In genomic region chr3:120730576-120731542, GRCh38 we compare ENCODE assay signal across 19 cellular contexts. TPM values are rescaled to one million over a fixed set of nuclear protein-coding genes. Genes with fewer than 3 reads are reported as not detected.
DNase-seq lines count a peak whose midpoint lies in the region; ATAC-seq and TF ChIP-seq lines count a peak whose summit lies in the region.
"Had no signal": no experiment of that assay in that cellular context is flagged by ENCODE, and none has a peak within 500 bp of the region (broad histone marks: within the 10 kb centered on the region; RNA-seq: fewer than 3 reads in every experiment).

No MANE protein-coding gene starts in this region.

- no peaks in the 10 kb centered on the region for H3K9me3 ChIP-seq in CD8-positive, alpha-beta T cell (ENCODE audit: low read length)
- no peaks in the 10 kb centered on the region for H3K9me3 ChIP-seq in gastrocnemius medialis
- no peaks in the 10 kb centered on the region for H3K9me3 ChIP-seq in OCI-LY7 (ENCODE audit: low read length)
- H3K9me3 ChIP-seq: A549 had no signal

- H3K27ac Mint-ChIP-seq in CD8-positive, alpha-beta T cell: peak overlapping the region; percentile 37
- peak overlapping the region in 2 of 3 donors; percentile 56 to 86 for H3K27ac Mint-ChIP-seq in IgD-negative memory B cell
- H3K27ac Mint-ChIP-seq: B cell, CD14-positive monocyte had no signal

- in situ Hi-C loops in gastrocnemius medialis (cut with MboI; ENCODE audit: low sequenced_read_pairs in 4 of 4): no loop called here

- no peak for ATAC-seq in CD8-positive, alpha-beta T cell
- ATAC-seq in gastrocnemius medialis: peak; percentile 72 to 93
- ATAC-seq: A549, Right ventricle myocardium inferior had no signal

- CTCF ChIA-PET in CD8-positive, alpha-beta T cell (lab: Charles Lee): no interaction called here
- CTCF ChIA-PET in OCI-LY7 (lab: Charles Lee; ENCODE audit: unreplicated experiment): interaction anchor here (0.6 kb wide), 1 partner anchor 1165 kb away, joined by 3 read pairs; no protein-coding TSS in a partner anchor

- intact Hi-C loops in CD8-positive, alpha-beta T cell (cut with DNase I, micrococcal nuclease): no loop called here
- intact Hi-C loops in gastrocnemius medialis (cut with DNase I; ENCODE audit: low total_unique reads) (no loop called here), OCI-LY7 (cut with micrococcal nuclease; ENCODE audit: unreplicated experiment) (no loop called here)

- H3K4me1 ChIP-seq in CD8-positive, alpha-beta T cell (ENCODE audit: insufficient read depth, low read length): no peaks in the 10 kb centered on the region
- H3K4me1 ChIP-seq in gastrocnemius medialis (peaks cover 0 to 19% of the 10 kb centered on the region in 2 donors), OCI-LY7 (ENCODE audit: insufficient read depth, low read length, poor library complexity, severe bottlenecking) (no peaks in the 10 kb centered on the region)
- H3K4me1 ChIP-seq: A549 had no signal

- POLR2A ChIA-PET in CD8-positive, alpha-beta T cell (lab: Charles Lee): interaction anchor here (0.9 to 1.7 kb wide), 2 partner anchors 9 to 12 kb away, joined by 3 to 4 read pairs; partner anchors contain the start of genes GTF2E1 and RABL3
- POLR2A ChIA-PET in OCI-LY7 (lab: Charles Lee): interaction anchor here (0.7 to 1.6 kb wide), 3 partner anchors 11 to 17 kb away, joined by 4 to 5 read pairs (median 4); partner anchors contain the start of genes GTF2E1 and RABL3

- H3K4me2 ChIP-seq in OCI-LY7 (ENCODE audit: low read length): no peak overlapping the region
- H3K4me2 ChIP-seq: A549 had no signal

- no peaks in the 10 kb centered on the region for H3K36me3 ChIP-seq in CD8-positive, alpha-beta T cell (ENCODE audit: insufficient read depth, low read length)
- H3K36me3 ChIP-seq in gastrocnemius medialis: peaks cover 0 to 8% of the 10 kb centered on the region in 2 donors
- no peaks in the 10 kb centered on the region; the same call in 1 of the 2 replicates for H3K36me3 ChIP-seq in OCI-LY7 (ENCODE audit: insufficient read depth, low read length)

- H2AFZ ChIP-seq in OCI-LY7 (ENCODE audit: low read length): no peak overlapping the region

- no TSS peak for BruUV-seq in OCI-LY7 (replicated peaks; lab: Mats Ljungman, UMichigan)

- no peak for TF ChIP-seq CTCF in CD8-positive, alpha-beta T cell (IDR thresholded peaks at IDR 0.05)
- no peak for TF ChIP-seq CTCF in gastrocnemius medialis (IDR thresholded peaks at IDR 0.05 in 4 of 5, conservative IDR thresholded peaks at IDR 0.05 in 1 of 5)
- no peak for TF ChIP-seq CTCF in OCI-LY7 (conservative IDR thresholded peaks at IDR 0.05; ENCODE audit: low read length)

- no peaks in the 10 kb centered on the region for H3K27me3 Mint-ChIP-seq in CD8-positive, alpha-beta T cell (ENCODE audit: low read depth)
- no peaks in the 10 kb centered on the region for H3K27me3 Mint-ChIP-seq in IgD-negative memory B cell
- H3K27me3 Mint-ChIP-seq: B cell had no signal

- H3K4me1 Mint-ChIP-seq in CD8-positive, alpha-beta T cell (ENCODE audit: low read depth): peaks cover 9% of the 10 kb centered on the region
- peaks cover 0 to 5% (median 2%) of the 10 kb centered on the region in 3 donors for H3K4me1 Mint-ChIP-seq in IgD-negative memory B cell
- H3K4me1 Mint-ChIP-seq: B cell, CD14-positive monocyte had no signal

- H3K27me3 ChIP-seq in CD8-positive, alpha-beta T cell (ENCODE audit: insufficient read depth, low read length): no peaks in the 10 kb centered on the region
- H3K27me3 ChIP-seq in gastrocnemius medialis: no peaks in the 10 kb centered on the region

- no peaks in the 10 kb centered on the region for H3K9me2 ChIP-seq in OCI-LY7 (ENCODE audit: insufficient read depth, low read length)

- no peak for TF ChIP-seq POLR2A in gastrocnemius medialis (IDR thresholded peaks at IDR 0.05)

- no peaks in the 10 kb centered on the region for H3K79me2 ChIP-seq in OCI-LY7 (ENCODE audit: insufficient read depth, low read depth, low read length)

- DNase-seq in CD8-positive, alpha-beta T cell: no peak
- DNase-seq in iPS-NIHi11 (ENCODE audit: low spot score) (peak; percentile 10), gastrocnemius medialis (no peak), HK-2 (ENCODE audit: unreplicated experiment) (no peak), OCI-LY7 (ENCODE audit: low spot score) (no peak), cerebellar cortex (ENCODE audit: low spot score) (no peak)
- DNase-seq: Calu3, GDM1, Kasumi-1, NCI-H1694, NCI-H2081, NCI-H2171 treated with DMSO at 0.1 percent for 48 hours, NCI-H524 treated with DMSO at 0.1 percent for 48 hours had no signal

- H3K4me3 ChIP-seq in CD8-positive, alpha-beta T cell (ENCODE audit: low read depth, low read length): no peak overlapping the region
- H3K4me3 ChIP-seq in gastrocnemius medialis (no peak overlapping the region), OCI-LY7 (ENCODE audit: low read depth, low read length, poor library complexity, severe bottlenecking) (no peak overlapping the region)
- H3K4me3 ChIP-seq: A549 had no signal

- H3K4me3 Mint-ChIP-seq in CD8-positive, alpha-beta T cell: no peak overlapping the region
- no peak overlapping the region for H3K4me3 Mint-ChIP-seq in IgD-negative memory B cell
- H3K4me3 Mint-ChIP-seq: B cell, CD14-positive monocyte had no signal

- peaks cover 42% of the 10 kb centered on the region for H3K36me3 Mint-ChIP-seq in CD8-positive, alpha-beta T cell
- H3K36me3 Mint-ChIP-seq in IgD-negative memory B cell: peaks cover 3% of the 10 kb centered on the region

- H3K27ac ChIP-seq in CD8-positive, alpha-beta T cell (ENCODE audit: low read depth, low read length): no peak overlapping the region
- peak overlapping the region in 3 of 4 donors; percentile 10 to 69 (median 52) for H3K27ac ChIP-seq in gastrocnemius medialis
- H3K27ac ChIP-seq in OCI-LY7 (ENCODE audit: low read depth, low read length, poor library complexity, severe bottlenecking): no peak overlapping the region
- H3K27ac ChIP-seq: A549 had no signal

- no peaks in the 10 kb centered on the region for H4K20me1 ChIP-seq in OCI-LY7 (ENCODE audit: insufficient read depth, low read length)

- peaks cover 3% of the 10 kb centered on the region for H3K9me3 Mint-ChIP-seq in CD8-positive, alpha-beta T cell
- H3K9me3 Mint-ChIP-seq in IgD-negative memory B cell: peaks cover 0 to 2% (median 0%) of the 10 kb centered on the region in 3 donors

RNA-seq across cellular contexts. Expression of gene RABL3, which starts 11.5 kb away (rescaled TPM):
- total RNA-seq in CD8-positive, alpha-beta T cell: 10 to 100 TPM; 14.0 to 15.2 TPM
- polyA plus RNA-seq in IgD-negative memory B cell: 30.9 TPM
- total RNA-seq in gastrocnemius medialis: 10 to 100 TPM; 20.0 to 46.8 (median 30.4) TPM
- 7.7 and 15.7 TPM in 2 replicates for total RNA-seq in OCI-LY7 (2014; rRNA removed; shearing (Covaris generic))
- total RNA-seq in OCI-LY7 (2022): 22.8 and 27.9 TPM in 2 replicates

RNA-seq across cellular contexts. Expression of gene GTF2E1, which starts 11.7 kb away (rescaled TPM):
- 1 to 10 TPM; 5.8 to 7.8 TPM for total RNA-seq in CD8-positive, alpha-beta T cell
- 12.2 TPM for polyA plus RNA-seq in IgD-negative memory B cell
- 10 to 100 TPM in 3 of 4 donors, 1 to 10 TPM in 1; 7.3 to 23.8 (median 19.3) TPM for total RNA-seq in gastrocnemius medialis
- 14.8 and 16.3 TPM in 2 replicates for total RNA-seq in OCI-LY7 (2014; rRNA removed; shearing (Covaris generic))
- total RNA-seq in OCI-LY7 (2022): 37.8 and 40.8 TPM in 2 replicates

RNA-seq across cellular contexts. Expression of gene HGD, which starts 48.8 kb away (rescaled TPM):
- 1 to 10 TPM; 3.1 to 3.2 TPM for total RNA-seq in CD8-positive, alpha-beta T cell
- 0.24 TPM for polyA plus RNA-seq in IgD-negative memory B cell
- total RNA-seq in gastrocnemius medialis (1 to 10 TPM in 2 of 4 donors, under 1 TPM in 1, not detected in 1; 0.68 to 4.1 (median 1.3) TPM), OCI-LY7 (2022) (not detected in 2 replicates)
- 0.19 TPM in 1 of 2 replicates, not detected in the other for total RNA-seq in OCI-LY7 (2014; rRNA removed; shearing (Covaris generic))
- total RNA-seq: Right ventricle myocardium inferior, SK-MEL-5 had no signal

Comparison
In these comparisons a context has a peak if more than half of its experiments do, and no peak if none do; other contexts are left out.
1. H3K27ac ChIP-seq: peak in gastrocnemius medialis (3 of 4); none in CD8-positive, alpha-beta T cell (single experiment) and OCI-LY7 (single experiment).